Comparison of ENCODE assay signal across 12 cellular contexts in the genomic region with DNA sequence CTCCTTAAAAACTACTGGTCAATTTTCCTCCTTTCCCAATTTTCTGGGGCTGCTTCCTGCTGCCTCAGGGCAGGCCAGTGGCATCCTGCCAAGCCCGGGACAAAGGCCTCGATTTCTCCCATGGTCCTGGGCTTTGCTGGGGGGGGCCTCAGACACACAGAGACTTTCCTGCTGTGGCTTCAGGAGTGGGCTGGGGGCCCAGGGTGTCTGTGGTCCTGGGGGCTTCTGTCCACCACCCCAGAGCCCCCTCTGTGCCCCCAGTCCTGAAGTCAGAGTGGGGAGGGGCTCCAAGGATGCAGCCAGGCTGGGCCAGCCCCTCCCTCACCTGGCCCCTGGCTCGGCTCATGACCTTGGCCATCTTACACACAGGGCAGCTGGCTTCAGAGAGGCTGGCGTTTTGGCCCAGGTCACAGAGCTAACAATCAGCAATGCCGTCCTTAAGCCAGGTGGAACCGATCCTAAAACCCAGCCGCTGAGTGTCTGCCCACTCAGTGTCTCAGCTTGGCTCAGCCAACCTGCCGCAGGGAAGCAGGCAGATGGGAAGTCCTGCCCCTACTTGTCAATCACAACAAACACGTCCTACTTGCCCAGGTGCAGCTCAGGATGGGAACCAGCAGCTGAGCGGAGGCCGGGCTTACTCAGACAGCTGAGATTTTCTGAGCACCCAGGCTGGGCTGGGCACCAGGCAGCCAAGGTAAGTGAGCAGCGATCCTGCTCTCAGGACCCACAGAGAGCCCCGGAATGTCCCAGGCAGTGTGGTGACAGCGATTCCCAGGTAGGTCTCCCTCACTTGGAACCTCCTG. TPM values are rescaled to one million over a fixed set of nuclear protein-coding genes. Genes with fewer than 3 reads are reported as not detected.
DNase-seq lines count a peak whose midpoint lies in the region; ATAC-seq and TF ChIP-seq lines count a peak whose summit lies in the region.
"Had no signal": no experiment of that assay in that cellular context is flagged by ENCODE, and none has a peak within 500 bp of the region (broad histone marks: within the 10 kb centered on the region; RNA-seq: fewer than 3 reads in every experiment).

No MANE protein-coding gene starts in this region.

- TF ChIP-seq CTCF in MCF 10A (IDR thresholded peaks at IDR 0.05; ENCODE audit: unreplicated experiment), result no peak
- no peak for TF ChIP-seq CTCF in mucosa of descending colon (IDR thresholded peaks at IDR 0.05)

- H3K4me3 ChIP-seq in mucosa of descending colon, result no peak overlapping the region

- POLR2A ChIA-PET in MCF 10A (lab: Yijun Ruan, JAX), result interaction anchor here (0.7 to 2.7 kb wide), 8 partner anchors 9 to 546 kb away, joined by 3 to 17 read pairs (median 3); a partner anchor contains a TSS

- H3K27me3 Mint-ChIP-seq in MCF 10A (ENCODE audit: insufficient read depth, unreplicated experiment), result no peaks in the 10 kb centered on the region
- H3K27me3 Mint-ChIP-seq: CD4-positive, CD25-positive, alpha-beta regulatory T cell; naive B cell had no signal

- CTCF ChIA-PET in MCF 10A (lab: Yijun Ruan, JAX), result interaction anchor here (0.6 to 1.0 kb wide), 3 partner anchors 81 to 99 kb away, joined by 3 to 4 read pairs (median 3); no protein-coding TSS in a partner anchor

- H3K36me3 Mint-ChIP-seq in MCF 10A (ENCODE audit: insufficient read depth, unreplicated experiment), result peaks cover 16% of the 10 kb centered on the region
- H3K36me3 Mint-ChIP-seq: CD4-positive, CD25-positive, alpha-beta regulatory T cell; naive B cell had no signal

- H3K9me3 Mint-ChIP-seq in MCF 10A (ENCODE audit: unreplicated experiment), result peaks cover 10% of the 10 kb centered on the region
- H3K9me3 Mint-ChIP-seq: CD4-positive, CD25-positive, alpha-beta regulatory T cell; T-helper 1 cell treated with Interleukin-12 subunit alpha and Interleukin-12 subunit beta and Interleukin-4 antibody, amounts not matched to agents 30 μg/mL and 1 μg/mL, for 36 hours had no signal

- intact Hi-C loops in MCF 10A (cut with micrococcal nuclease), result no loop called here
- intact Hi-C loops in mucosa of descending colon (cut with DNase I, micrococcal nuclease), result no loop called here

- peaks cover 15% of the 10 kb centered on the region for H3K4me1 Mint-ChIP-seq in MCF 10A (ENCODE audit: insufficient read depth, unreplicated experiment)
- H3K4me1 Mint-ChIP-seq: CD4-positive, CD25-positive, alpha-beta regulatory T cell had no signal

- no peaks in the 10 kb centered on the region for H3K36me3 ChIP-seq in mucosa of descending colon (ENCODE audit: low read depth)

- peaks cover 16% of the 10 kb centered on the region for H3K4me1 ChIP-seq in mucosa of descending colon (ENCODE audit: low read depth)

- H3K9me3 ChIP-seq in mucosa of descending colon, result no peaks in the 10 kb centered on the region

- ATAC-seq in mucosa of descending colon (peak; percentile 2), HG02588 (IDR thresholded peaks at IDR 0.05; ENCODE audit: unreplicated experiment) (no peak), GM19351 (IDR thresholded peaks at IDR 0.05; ENCODE audit: unreplicated experiment) (no peak)
- ATAC-seq: stimulated activated naive CD8-positive, alpha-beta T cell treated with anti-CD3 and anti-CD28 coated beads, Interleukin-15, Interleukin-2, amounts not matched to agents 100 U/mL and 50 U/mL, for 24 hours had no signal

- peak overlapping the region; percentile 49 for H3K27ac Mint-ChIP-seq in MCF 10A (ENCODE audit: low read depth, unreplicated experiment)
- H3K27ac Mint-ChIP-seq: CD4-positive, CD25-positive, alpha-beta regulatory T cell; naive B cell; T-helper 1 cell treated with Interleukin-12 subunit alpha and Interleukin-12 subunit beta and Interleukin-4 antibody, amounts not matched to agents 30 μg/mL and 1 μg/mL, for 36 hours had no signal

- DNase-seq in DMS153 (lab: John Stamatoyannopoulos, UW) (peak; percentile 88), NCI-H146 (lab: John Stamatoyannopoulos, UW) (peak; percentile 48), MCF 10A (ENCODE audit: unreplicated experiment) (peak; percentile 91), mucosa of descending colon (peak in 2 of 3 donors; percentile 22 to 36), foreskin melanocyte (no peak), SW 1271 (lab: John Stamatoyannopoulos, UW) (no peak)
- DNase-seq: CD4-positive, CD25-positive, alpha-beta regulatory T cell; naive B cell; stimulated activated naive CD8-positive, alpha-beta T cell treated with anti-CD3 and anti-CD28 coated beads, Interleukin-15, Interleukin-2, amounts not matched to agents 100 U/mL and 50 U/mL, for 24 hours had no signal

- H3K4me3 Mint-ChIP-seq in MCF 10A (ENCODE audit: unreplicated experiment), result no peak overlapping the region
- H3K4me3 Mint-ChIP-seq: naive B cell; T-helper 1 cell treated with Interleukin-12 subunit alpha and Interleukin-12 subunit beta and Interleukin-4 antibody, amounts not matched to agents 30 μg/mL and 1 μg/mL, for 36 hours had no signal

- no TSS peak for BruUV-seq in MCF 10A (replicated peaks; lab: Mats Ljungman, UMichigan)

RNA-seq across cellular contexts. Expression of a gene that starts 34.6 kb away (rescaled TPM):
- total RNA-seq in MCF 10A (2022) (85.7 and 115 TPM in 2 replicates), mucosa of descending colon (10 to 100 TPM; 43.6 to 64.1 (median 52.4) TPM)

Comparison
In these comparisons a context has a peak if more than half of its experiments do, and no peak if none do; other contexts are left out.
1. DNase-seq: peak in DMS153 (single experiment), NCI-H146 (single experiment), MCF 10A (single experiment) and mucosa of descending colon (2 of 3); none in foreskin melanocyte (single experiment) and SW 1271 (0 of 2).